9 cellular contexts compared by ENCODE assay signal in the genomic region with DNA sequence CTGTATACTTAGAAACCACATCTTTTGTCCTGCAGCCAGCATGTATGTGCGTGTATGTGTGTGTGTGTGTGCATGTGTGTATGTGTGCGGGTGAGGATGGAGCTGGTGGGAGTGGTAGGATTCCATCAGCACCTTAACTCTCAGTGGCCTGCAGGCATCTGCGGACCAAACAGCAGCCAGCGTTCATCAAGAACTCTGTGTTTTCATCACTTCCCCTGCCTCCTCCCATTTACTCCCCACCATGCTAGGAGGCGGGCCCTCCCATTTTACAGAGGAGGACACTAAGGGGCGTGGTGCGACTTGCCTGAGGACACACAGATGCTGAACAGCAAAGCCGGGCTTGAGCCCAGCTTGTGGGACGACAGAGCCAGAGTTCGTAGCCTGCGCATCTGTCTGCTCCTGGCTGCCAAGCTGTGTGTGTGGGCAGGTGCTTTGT. TPM values are rescaled to one million over a fixed set of nuclear protein-coding genes. Genes with fewer than 3 reads are reported as not detected.
DNase-seq lines count a peak whose midpoint lies in the region; FAIRE-seq and TF ChIP-seq lines count a peak whose summit lies in the region.
"Had no signal": no experiment of that assay in that cellular context is flagged by ENCODE, and none has a peak within 500 bp of the region (broad histone marks: within the 10 kb centered on the region; RNA-seq: fewer than 3 reads in every experiment).

No MANE protein-coding gene starts in this region.

- POLR2A ChIA-PET in GM10248 (lab: Yijun Ruan, JAX): no interaction called here

- CTCF ChIA-PET in GM10248 (lab: Yijun Ruan, JAX) (interaction anchor here (1.8 kb wide), 1 partner anchor 9 kb away, joined by 7 read pairs; a partner anchor contains a TSS), mammary epithelial cell (lab: Charles Lee; ENCODE audit: low non-redundant PET) (no interaction called here)

- H3K27ac ChIP-seq in mammary epithelial cell (ENCODE audit: insufficient read depth, low read depth, low read length) (no peak overlapping the region), caudate nucleus (ENCODE audit: low read depth, low read length) (no peak overlapping the region)

- peak overlapping the region; percentile 24 for H3K4me2 ChIP-seq in mammary epithelial cell (ENCODE audit: insufficient read depth, low read depth, low read length)

- BruUV-seq in mammary epithelial cell (replicated peaks; lab: Mats Ljungman, UMichigan): no TSS peak

- H2AFZ ChIP-seq in mammary epithelial cell (ENCODE audit: low read depth, low read length): peak overlapping the region; percentile 32

- FAIRE-seq in D721Med (lab: Jason Lieb, UNC): no peak

- dilution Hi-C loops in mammary epithelial cell (cut with HindIII; ENCODE audit: low sequenced_read_pairs): no loop called here

- no peak overlapping the region for H3K9ac ChIP-seq in mammary epithelial cell (ENCODE audit: insufficient read depth, low read length)

- H3K4me3 ChIP-seq in mammary epithelial cell (replicated peaks in 1 of 3; ENCODE audit: insufficient read depth in 1 of 3, low read depth in 2 of 3, low read length in 3 of 3): no peak overlapping the region

- TF ChIP-seq CTCF in GM10248 (IDR thresholded peaks at IDR 0.05; ENCODE audit: control extremely low read depth, extremely low read depth, low read depth, missing control alignments): no peak
- no peak for TF ChIP-seq CTCF in mammary epithelial cell (conservative IDR thresholded peaks at IDR 0.05 in 1 of 2, IDR thresholded peaks at IDR 0.05 in 1 of 2; ENCODE audit: extremely low read depth in 1 of 2, insufficient read depth in 1 of 2, low read depth in 1 of 2, low read length in 2 of 2)
- no peak for TF ChIP-seq CTCF in D721Med (IDR thresholded peaks at IDR 0.05; ENCODE audit: insufficient read depth, missing control alignments)

- H3K4me1 ChIP-seq in mammary epithelial cell (ENCODE audit: insufficient read depth, low read length): peaks cover 15% of the 10 kb centered on the region

- peaks cover 8% of the 10 kb centered on the region for H3K27me3 ChIP-seq in mammary epithelial cell (ENCODE audit: insufficient read depth, low read length)

- DNase-seq in GM10248 (ENCODE audit: extremely low spot score) (peak; percentile 50), NCI-H1694 (lab: John Stamatoyannopoulos, UW) (peak; percentile 87), mammary epithelial cell (peak; percentile 56), occipital lobe (lab: John Stamatoyannopoulos, UW) (peak; percentile 63), activated gamma-delta T cell treated with Interleukin-2 at 50 U/mL for 16 hours (no peak), D721Med (ENCODE audit: insufficient read length, low spot score) (no peak), caudate nucleus (lab: John Stamatoyannopoulos, UW) (no peak), amniotic stem cell (lab: John Stamatoyannopoulos, UW) (no peak)
- DNase-seq: HFFc6 had no signal

- no peaks in the 10 kb centered on the region for H3K36me3 ChIP-seq in mammary epithelial cell (ENCODE audit: insufficient read depth, low read length)

- WGBS in mammary epithelial cell (ENCODE audit: low coverage, missing lambda C conversion rate): 0% methylated on average over 8 of the region's 11 CpGs

- H4K20me1 ChIP-seq in mammary epithelial cell (ENCODE audit: insufficient read depth, low read length): no peaks in the 10 kb centered on the region

- in situ Hi-C loops in mammary epithelial cell (cut with MboI; ENCODE audit: low sequenced_read_pairs in 2 of 2): no loop called here

- H3K79me2 ChIP-seq in mammary epithelial cell (ENCODE audit: insufficient read depth, low read length): no peaks in the 10 kb centered on the region

- intact Hi-C loops in mammary epithelial cell (cut with micrococcal nuclease): loop anchor here (2.0 kb wide), 1 partner anchor 59 kb away; no protein-coding TSS in a partner anchor

- no peaks in the 10 kb centered on the region for H3K9me3 ChIP-seq in mammary epithelial cell (replicated peaks; ENCODE audit: insufficient read depth, low read length)

RNA-seq across cellular contexts. Expression of a gene that starts 8.9 kb away (rescaled TPM):
- total RNA-seq in mammary epithelial cell: 1 to 10 TPM; 1.7 to 3.0 TPM
- 4.4 TPM for polyA plus RNA-seq in mammary epithelial cell
- 4.4 TPM for polyA minus RNA-seq in mammary epithelial cell
- total RNA-seq in occipital lobe: 39.6 TPM

Comparison
In these comparisons a context has a peak if more than half of its experiments do, and no peak if none do; other contexts are left out.
1. DNase-seq: peak in GM10248 (single experiment), NCI-H1694 (single experiment), mammary epithelial cell (single experiment) and occipital lobe (single experiment); none in activated gamma-delta T cell treated with Interleukin-2 at 50 U/mL for 16 hours (single experiment), D721Med (single experiment), caudate nucleus (0 of 61) and amniotic stem cell (single experiment).
2. RNA of a gene that starts 8.9 kb away (total RNA-seq): 39.6 TPM in occipital lobe (single experiment); 1.7 to 3.0 TPM in mammary epithelial cell; every median in the first group is over 10 times any median in the second.